1 cellular context compared by ENCODE assay signal in genomic region chr10:47332946-47333345, GRCh38.
TF ChIP-seq lines count a peak whose summit lies in the region.

No MANE protein-coding gene starts in this region.

TF ChIP-seq in GM23338, 12 proteins besides CTCF, POLR2A, EP300 and RAD21 (continued from another document):
- TF ChIP-seq REST (IDR thresholded peaks at IDR 0.05; ENCODE audit: unreplicated experiment) (no peak), CREB1 (CRISPR knock-in tag; IDR thresholded peaks at IDR 0.05; ENCODE audit: low read depth) (no peak), STAT1 (IDR thresholded peaks at IDR 0.05; ENCODE audit: unreplicated experiment) (no peak), ZNF331 (CRISPR knock-in tag; IDR thresholded peaks at IDR 0.05; ENCODE audit: low read depth) (no peak), JUNB (IDR thresholded peaks at IDR 0.05; ENCODE audit: unreplicated experiment) (no peak), ZNF462 (CRISPR knock-in tag; IDR thresholded peaks at IDR 0.05) (no peak), ZNF114 (CRISPR knock-in tag; IDR thresholded peaks at IDR 0.05) (no peak), EZH2phosphoT487 (IDR thresholded peaks at IDR 0.05; ENCODE audit: unreplicated experiment) (no peak)
